29 cellular contexts compared by ENCODE assay signal in the genomic region with DNA sequence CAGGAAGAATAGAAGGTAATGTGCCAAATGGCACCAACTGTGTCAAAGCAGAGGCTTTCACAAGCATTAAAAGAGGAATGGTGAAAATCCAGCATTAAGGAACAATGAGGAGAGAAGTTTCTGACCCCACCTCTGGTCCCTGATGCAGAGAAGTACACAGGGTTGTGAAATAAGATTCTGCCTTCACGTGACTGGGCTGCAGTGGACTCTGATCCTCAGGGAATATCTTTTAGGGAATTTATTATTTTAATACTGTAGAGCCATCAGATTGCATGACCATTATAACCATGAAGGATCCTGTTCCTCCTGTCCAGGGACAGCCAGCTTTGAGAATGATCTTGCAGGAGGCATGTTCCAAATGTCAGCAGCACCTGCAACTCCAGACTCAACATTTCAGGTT.
"Had no signal": no experiment of that assay in that cellular context is flagged by ENCODE, and none has a peak within 500 bp of the region (broad histone marks: within the 10 kb centered on the region; RNA-seq: fewer than 3 reads in every experiment).

No MANE protein-coding gene starts in this region.

- H3K27ac ChIP-seq: neural progenitor cell, ovary, parathyroid adenoma, psoas muscle, right lobe of liver, sigmoid colon, skin epidermis, stomach, thoracic aorta, thyroid gland, tibial nerve, upper lobe of right lung, uterus had no signal

- H3K79me2 ChIP-seq: parathyroid adenoma had no signal

- H3K9ac ChIP-seq: neural progenitor cell, parathyroid adenoma had no signal

- H3K4me1 Mint-ChIP-seq: naive thymus-derived CD4-positive, alpha-beta T cell; natural killer cell; nephron; neural progenitor cell; stimulated activated memory B cell treated with anti-CD40 and anti-IgM and Interleukin-4, amounts not matched to agents 10 μg/mL and 1 μg/mL and 100 μg/mL, for 72 hours had no signal

- H3K27me3 Mint-ChIP-seq: stimulated activated memory B cell treated with anti-CD40 and anti-IgM and Interleukin-4, amounts not matched to agents 10 μg/mL and 1 μg/mL and 100 μg/mL, for 72 hours had no signal

- DNase-seq: naive thymus-derived CD4-positive, alpha-beta T cell; natural killer cell; occipital lobe; ovary; posterior cingulate gyrus; psoas muscle; right cardiac atrium; right lobe of liver; sigmoid colon; stimulated activated CD4-positive, alpha-beta T cell treated with anti-CD3 and anti-CD28 coated beads, Interleukin-12 subunit alpha, Interleukin-12 subunit beta, amount 100 ng/mL, for 4 hours; stimulated activated CD4-positive, alpha-beta T cell treated with anti-CD3 and anti-CD28 coated beads, Interleukin-1b, Interleukin-23, amount 100 ng/mL, for 48 hours; stimulated activated CD4-positive, alpha-beta T cell treated with anti-CD3 and anti-CD28 coated beads, Interleukin-4, amount 100 ng/mL, for 1 hour; stimulated activated CD4-positive, alpha-beta T cell treated with anti-CD3 and anti-CD28 coated beads, Interleukin-4, amount 100 ng/mL, for 4 hours; stimulated activated CD8-positive, alpha-beta memory T cell treated with anti-CD3 and anti-CD28 coated beads, Interleukin-4, amount 100 ng/mL, for 48 hours; stimulated activated naive CD4-positive, alpha-beta T cell treated with Interleukin-2 at 50 U/mL for 16 hours; stomach; thyroid gland; upper lobe of right lung; uterus had no signal

- H3K27me3 ChIP-seq: neural progenitor cell, ovary, right lobe of liver, sigmoid colon, stomach, thyroid gland, tibial nerve, upper lobe of right lung, uterus had no signal

- H3K4me3 ChIP-seq: neural progenitor cell, ovary, psoas muscle, right lobe of liver, sigmoid colon, skin epidermis, stomach, thoracic aorta, thyroid gland, tibial nerve, upper lobe of right lung, uterus had no signal

- H3K27ac Mint-ChIP-seq: naive thymus-derived CD4-positive, alpha-beta T cell; natural killer cell; nephron; neural progenitor cell; progenitor cell of endocrine pancreas; stimulated activated memory B cell treated with anti-CD40 and anti-IgM and Interleukin-4, amounts not matched to agents 10 μg/mL and 1 μg/mL and 100 μg/mL, for 72 hours; stimulated activated naive CD8-positive, alpha-beta T cell treated with anti-CD3 and anti-CD28 coated beads, Interleukin-15, Interleukin-2, amounts not matched to agents 100 ng/mL and 50 ng/mL, for 24 hours; type B pancreatic cell had no signal

- H3K4me2 ChIP-seq: neural progenitor cell had no signal

- H2AFZ ChIP-seq: neural progenitor cell, parathyroid adenoma had no signal

- ATAC-seq: naive thymus-derived CD4-positive, alpha-beta T cell; natural killer cell; psoas muscle; right cardiac atrium; right lobe of liver; stimulated activated memory B cell treated with anti-CD40 and anti-IgM and Interleukin-4, amounts not matched to agents 10 μg/mL and 1 μg/mL and 100 μg/mL, for 72 hours; upper lobe of right lung had no signal

- H3K9me3 Mint-ChIP-seq: natural killer cell, type B pancreatic cell had no signal

- H3K36me3 ChIP-seq: neural progenitor cell, ovary, right lobe of liver, sigmoid colon, stomach, thoracic aorta, thyroid gland, tibial nerve, upper lobe of right lung, uterus had no signal

- H3K36me3 Mint-ChIP-seq: naive thymus-derived CD4-positive, alpha-beta T cell; natural killer cell; neural progenitor cell; stimulated activated memory B cell treated with anti-CD40 and anti-IgM and Interleukin-4, amounts not matched to agents 10 μg/mL and 1 μg/mL and 100 μg/mL, for 72 hours; type B pancreatic cell had no signal

- H3K9me3 ChIP-seq: ovary, psoas muscle, right lobe of liver, thoracic aorta, thyroid gland, tibial nerve, upper lobe of right lung, uterus had no signal

- H3K4me1 ChIP-seq: neural progenitor cell, parathyroid adenoma, psoas muscle, right lobe of liver, sigmoid colon, stomach, thyroid gland, tibial nerve, upper lobe of right lung, uterus had no signal

- H3K4me3 Mint-ChIP-seq: naive thymus-derived CD4-positive, alpha-beta T cell; natural killer cell; nephron; neural progenitor cell; stimulated activated memory B cell treated with anti-CD40 and anti-IgM and Interleukin-4, amounts not matched to agents 10 μg/mL and 1 μg/mL and 100 μg/mL, for 72 hours; stimulated activated naive CD8-positive, alpha-beta T cell treated with anti-CD3 and anti-CD28 coated beads, Interleukin-15, Interleukin-2, amounts not matched to agents 100 ng/mL and 50 ng/mL, for 24 hours; type B pancreatic cell had no signal
